8 cellular contexts compared by ENCODE assay signal in the genomic region with DNA sequence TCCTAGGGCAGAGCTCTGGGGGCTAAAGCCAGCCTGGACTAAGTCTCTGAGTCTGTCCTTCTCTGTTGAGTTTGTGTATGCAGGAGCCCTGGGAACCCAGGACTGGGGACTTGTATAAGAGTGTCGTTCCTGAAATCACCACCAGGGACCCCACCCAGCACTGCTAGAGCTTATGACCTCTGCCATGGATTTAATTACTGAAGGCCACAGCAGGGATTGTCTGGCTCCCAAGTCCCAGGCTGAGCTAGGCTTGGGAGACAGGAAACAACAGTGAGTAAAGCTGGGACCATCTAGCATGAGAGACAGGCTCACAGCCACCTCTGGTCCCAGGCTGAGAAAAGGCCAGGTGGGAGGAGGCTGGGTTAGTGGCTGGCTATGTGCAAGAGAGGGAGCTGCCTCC. TPM values are rescaled to one million over a fixed set of nuclear protein-coding genes. Genes with fewer than 3 reads are reported as not detected.
DNase-seq lines count a peak whose midpoint lies in the region; ATAC-seq and TF ChIP-seq lines count a peak whose summit lies in the region.

No MANE protein-coding gene starts in this region.

- peak overlapping the region; percentile 63 for H3K27ac Mint-ChIP-seq in activated CD8-positive, alpha-beta memory T cell treated with anti-CD3 and anti-CD28 coated beads, Interleukin-2, amount 10 ng/mL, durations not matched to agents 7 days and 5 days
- no peak overlapping the region for H3K27ac Mint-ChIP-seq in nephron progenitor cell

- H3K4me3 Mint-ChIP-seq in activated CD8-positive, alpha-beta memory T cell treated with anti-CD3 and anti-CD28 coated beads, Interleukin-2, amount 10 ng/mL, durations not matched to agents 7 days and 5 days = no peak overlapping the region
- H3K4me3 Mint-ChIP-seq in nephron progenitor cell = no peak overlapping the region

- POLR2A ChIA-PET in BJ (lab: Charles Lee) = no interaction called here

- TF ChIP-seq CTCF in BJ (IDR thresholded peaks at IDR 0.05; ENCODE audit: insufficient read depth, low read depth, low read length) (peak; percentile 47), fibroblast of the aortic adventitia (IDR thresholded peaks at IDR 0.05; ENCODE audit: insufficient read depth, low read length) (peak; percentile 48), nephron progenitor cell (IDR thresholded peaks at IDR 0.05) (peak; percentile 64)

- no peak for DNase-seq in BJ (ENCODE audit: low read depth)
- peak; percentile 47 for DNase-seq in NCI-H226
- peak; percentile 65 for DNase-seq in activated CD8-positive, alpha-beta memory T cell treated with anti-CD3 and anti-CD28 coated beads, Interleukin-2, amount 10 ng/mL, durations not matched to agents 7 days and 5 days
- peak; percentile 16 for DNase-seq in fibroblast of the aortic adventitia (ENCODE audit: low read depth)
- peak; percentile 72 for DNase-seq in nephron progenitor cell
- DNase-seq in amniotic stem cell (lab: John Stamatoyannopoulos, UW) = no peak

- H3K27me3 Mint-ChIP-seq in activated CD8-positive, alpha-beta memory T cell treated with anti-CD3 and anti-CD28 coated beads, Interleukin-2, amount 10 ng/mL, durations not matched to agents 7 days and 5 days = peaks cover 17% of the 10 kb centered on the region
- peaks cover 35% of the 10 kb centered on the region for H3K27me3 Mint-ChIP-seq in nephron progenitor cell (ENCODE audit: low read depth, poor library complexity)

- CTCF ChIA-PET in BJ (lab: Yijun Ruan, JAX) = interaction anchor here (0.6 to 4.2 kb wide), 6 partner anchors 10 to 284 kb away, joined by 3 to 17 read pairs (median 4); no protein-coding TSS in a partner anchor
- CTCF ChIA-PET in activated CD8-positive, alpha-beta memory T cell treated with anti-CD3 and anti-CD28 coated beads, Interleukin-2, amount 10 ng/mL, durations not matched to agents 7 days and 5 days (lab: Charles Lee) = interaction anchor here (0.7 to 6.8 kb wide), 13 partner anchors 10 to 66 kb away, joined by 3 to 23 read pairs (median 6); no protein-coding TSS in a partner anchor

- H3K36me3 ChIP-seq in BJ (ENCODE audit: control insufficient read depth, insufficient read depth, low read length) = no peaks in the 10 kb centered on the region

- no peaks in the 10 kb centered on the region for H3K9me3 Mint-ChIP-seq in activated CD8-positive, alpha-beta memory T cell treated with anti-CD3 and anti-CD28 coated beads, Interleukin-2, amount 10 ng/mL, durations not matched to agents 7 days and 5 days (ENCODE audit: low read depth)
- peaks cover 3% of the 10 kb centered on the region for H3K9me3 Mint-ChIP-seq in nephron progenitor cell

- H3K4me3 ChIP-seq in BJ (ENCODE audit: low read depth, low read length) = no peak overlapping the region
- H3K4me3 ChIP-seq in fibroblast of the aortic adventitia (ENCODE audit: low read depth, low read length) = no peak overlapping the region

- H3K27me3 ChIP-seq in BJ (ENCODE audit: control insufficient read depth, insufficient read depth, low read length) = peaks cover 6% of the 10 kb centered on the region

- H3K4me1 Mint-ChIP-seq in activated CD8-positive, alpha-beta memory T cell treated with anti-CD3 and anti-CD28 coated beads, Interleukin-2, amount 10 ng/mL, durations not matched to agents 7 days and 5 days = peaks cover 28% of the 10 kb centered on the region
- H3K4me1 Mint-ChIP-seq in nephron progenitor cell = peaks cover 52% of the 10 kb centered on the region

- peak; percentile 48 for ATAC-seq in GM19395 (IDR thresholded peaks at IDR 0.05; ENCODE audit: unreplicated experiment)
- ATAC-seq in activated CD8-positive, alpha-beta memory T cell treated with anti-CD3 and anti-CD28 coated beads, Interleukin-2, amount 10 ng/mL, durations not matched to agents 7 days and 5 days = peak; percentile 67
- ATAC-seq in HG02623 (IDR thresholded peaks at IDR 0.05; ENCODE audit: unreplicated experiment) = no peak

- H3K36me3 Mint-ChIP-seq in activated CD8-positive, alpha-beta memory T cell treated with anti-CD3 and anti-CD28 coated beads, Interleukin-2, amount 10 ng/mL, durations not matched to agents 7 days and 5 days = no peaks in the 10 kb centered on the region
- H3K36me3 Mint-ChIP-seq in nephron progenitor cell (ENCODE audit: low read depth) = no peaks in the 10 kb centered on the region

RNA-seq across cellular contexts. Expression of a gene that starts 1.4 kb away (rescaled TPM):
- 0.94 and 1.2 TPM in 2 replicates for polyA plus RNA-seq in BJ (2011; rRNA removed)
- polyA minus RNA-seq in BJ (2011; rRNA and poly(A)+ RNA removed) = 1.6 and 2.1 TPM in 2 replicates
- 1 to 10 TPM; 2.5 to 4.2 TPM for total RNA-seq in activated CD8-positive, alpha-beta memory T cell treated with anti-CD3 and anti-CD28 coated beads, Interleukin-2, amount 10 ng/mL, durations not matched to agents 7 days and 5 days
- total RNA-seq in fibroblast of the aortic adventitia (ENCODE audit: low replicate concordance) = 0.27 and 1.2 TPM in 2 replicates

RNA-seq across cellular contexts. Expression of a gene that starts 33.1 kb away (rescaled TPM):
- 0.09 TPM in 2 replicates for polyA plus RNA-seq in BJ (2011; rRNA removed)
- 0.09 TPM in 1 of 2 replicates, not detected in the other for polyA minus RNA-seq in BJ (2011; rRNA and poly(A)+ RNA removed)
- not detected for total RNA-seq in activated CD8-positive, alpha-beta memory T cell treated with anti-CD3 and anti-CD28 coated beads, Interleukin-2, amount 10 ng/mL, durations not matched to agents 7 days and 5 days
- 0.18 TPM in 1 of 2 replicates, not detected in the other for total RNA-seq in fibroblast of the aortic adventitia (ENCODE audit: low replicate concordance)

Comparison
In these comparisons a context has a peak if more than half of its experiments do, and no peak if none do; other contexts are left out.
1. DNase-seq: peak in NCI-H226 (single experiment), activated CD8-positive, alpha-beta memory T cell treated with anti-CD3 and anti-CD28 coated beads, Interleukin-2, amount 10 ng/mL, durations not matched to agents 7 days and 5 days (single experiment), fibroblast of the aortic adventitia (single experiment) and nephron progenitor cell (single experiment); none in BJ (single experiment) and amniotic stem cell (single experiment).
2. Peak in every context shown above with its lines, with median percentiles within 50 percentile points of each other: CTCF ChIP-seq.